Comparison of ENCODE assay signal across 34 cellular contexts in the genomic region with DNA sequence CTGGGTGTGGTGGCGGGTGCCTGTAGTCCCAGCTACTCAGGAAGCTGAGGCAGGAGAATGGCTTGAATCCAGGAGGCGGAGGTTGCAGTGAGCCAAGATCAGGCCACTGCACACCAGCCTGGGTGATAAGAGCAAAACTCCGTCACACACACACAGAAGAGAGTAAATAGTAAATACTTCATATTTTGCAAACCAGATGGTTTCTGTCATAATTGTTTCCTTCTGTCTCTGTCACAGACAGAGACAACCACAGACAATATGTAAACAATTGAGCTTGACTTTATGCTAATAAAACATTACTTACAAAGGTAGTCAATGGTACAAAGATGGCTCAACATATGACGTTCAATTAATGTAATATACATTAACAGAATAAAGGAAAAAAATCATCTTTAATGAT.
"Had no signal": no experiment of that assay in that cellular context is flagged by ENCODE, and none has a peak within 500 bp of the region (broad histone marks: within the 10 kb centered on the region; RNA-seq: fewer than 3 reads in every experiment).

No MANE protein-coding gene starts in this region.

- H3K27ac Mint-ChIP-seq: activated B cell treated with CpG ODN at 0.5 μM for 24 hours; activated CD8-positive, alpha-beta T cell treated with anti-CD3 and anti-CD28 coated beads for 36 hours; activated naive CD8-positive, alpha-beta T cell; activated T-helper 17 cell treated with anti-CD3 and anti-CD28 coated beads, Interleukin-2, amount 50 U/mL, for 72 hours; T-helper 17 cell; T-helper 2 cell treated with Interferon-gamma antibody and Interleukin-4, amounts not matched to agents 5 μg/mL and 100 μg/mL, for 36 hours had no signal

- H3K27me3 Mint-ChIP-seq: activated B cell treated with CpG ODN at 0.5 μM for 24 hours; activated CD8-positive, alpha-beta T cell treated with anti-CD3 and anti-CD28 coated beads for 36 hours; activated naive CD8-positive, alpha-beta T cell; activated T-helper 17 cell treated with anti-CD3 and anti-CD28 coated beads, Interleukin-2, amount 50 U/mL, for 72 hours; T-helper 17 cell had no signal

- H3K36me3 ChIP-seq: adrenal gland, esophagus squamous epithelium had no signal

- ATAC-seq: activated CD4-positive, CD25-positive, alpha-beta regulatory T cell treated with anti-CD3 and anti-CD28 coated beads, Interleukin-2, amount 50 U/mL, for 24 hours; activated CD8-positive, alpha-beta T cell treated with anti-CD3 and anti-CD28 coated beads for 36 hours; activated T-cell treated with anti-CD3 and anti-CD28 coated beads, Interleukin-2, amount 50 U/mL, for 4 hours; activated T-helper 17 cell treated with anti-CD3 and anti-CD28 coated beads, Interleukin-2, amount 50 U/mL, for 72 hours; body of pancreas; T-helper 17 cell had no signal

- H3K27me3 ChIP-seq: adrenal gland, body of pancreas, esophagus squamous epithelium had no signal

- H3K9me3 ChIP-seq: adrenal gland, body of pancreas, esophagus squamous epithelium had no signal

- H3K4me3 ChIP-seq: adrenal gland, body of pancreas, esophagus squamous epithelium had no signal

- H3K4me1 ChIP-seq: esophagus squamous epithelium had no signal

- H3K4me3 Mint-ChIP-seq: activated B cell treated with CpG ODN at 0.5 μM for 24 hours; activated CD8-positive, alpha-beta T cell treated with anti-CD3 and anti-CD28 coated beads for 36 hours; activated naive CD8-positive, alpha-beta T cell; activated T-cell treated with anti-CD3 and anti-CD28 coated beads, Interleukin-2, amount 50 U/mL, for 4 hours; activated T-helper 17 cell treated with anti-CD3 and anti-CD28 coated beads, Interleukin-2, amount 50 U/mL, for 72 hours; T-helper 17 cell; T-helper 2 cell treated with Interferon-gamma antibody and Interleukin-4, amounts not matched to agents 5 μg/mL and 100 μg/mL, for 36 hours had no signal

- H3K27ac ChIP-seq: adrenal gland, body of pancreas, epithelial cell of prostate, esophagus squamous epithelium, WERI-Rb-1 had no signal

- DNase-seq: activated B cell treated with CpG ODN at 0.5 μM for 24 hours; activated CD4-positive, alpha-beta T cell treated with anti-CD3 and anti-CD28 coated beads for 48 hours; activated CD4-positive, alpha-beta T cell treated with anti-CD3 and anti-CD28 coated beads, Interleukin-2, amount 50 U/mL, for 1 hour; activated CD4-positive, alpha-beta T cell treated with anti-CD3 and anti-CD28 coated beads, Interleukin-2, amount 50 U/mL, for 48 hours; activated CD8-positive, alpha-beta memory T cell treated with anti-CD3 and anti-CD28 coated beads for 24 hours; activated CD8-positive, alpha-beta T cell treated with anti-CD3 and anti-CD28 coated beads for 36 hours; activated effector memory CD4-positive, alpha-beta T cell treated with Interleukin-2 at 50 U/mL for 16 hours; activated gamma-delta T cell treated with Interleukin-2 at 50 U/mL for 16 hours; activated naive CD4-positive, alpha-beta T cell treated with anti-CD3 and anti-CD28 coated beads, Interleukin-2, amount 50 U/mL, for 16 hours; activated naive CD4-positive, alpha-beta T cell treated with Interleukin-2 at 50 U/mL for 16 hours; activated T-cell treated with anti-CD3 and anti-CD28 coated beads, Interleukin-2, amount 50 U/mL, for 4 hours; adrenal gland; amygdala; aorta; body of pancreas; caudate nucleus; cortex of kidney; dermis blood vessel endothelial cell; effector CD4-positive, alpha-beta T cell; esophagus squamous epithelium; head of caudate nucleus; T-helper 1 cell; T-helper 17 cell; T1000; WERI-Rb-1 had no signal

- H3K9me3 Mint-ChIP-seq: activated B cell treated with CpG ODN at 0.5 μM for 24 hours; activated CD8-positive, alpha-beta T cell treated with anti-CD3 and anti-CD28 coated beads for 36 hours; activated T-cell treated with anti-CD3 and anti-CD28 coated beads, Interleukin-2, amount 50 U/mL, for 4 hours; activated T-helper 17 cell treated with anti-CD3 and anti-CD28 coated beads, Interleukin-2, amount 50 U/mL, for 72 hours; T-helper 2 cell treated with Interferon-gamma antibody and Interleukin-4, amounts not matched to agents 5 μg/mL and 100 μg/mL, for 36 hours had no signal

- FAIRE-seq: colon, endometrium, endothelial cell of umbilical vein, frontal cortex had no signal
